In the genomic region with DNA sequence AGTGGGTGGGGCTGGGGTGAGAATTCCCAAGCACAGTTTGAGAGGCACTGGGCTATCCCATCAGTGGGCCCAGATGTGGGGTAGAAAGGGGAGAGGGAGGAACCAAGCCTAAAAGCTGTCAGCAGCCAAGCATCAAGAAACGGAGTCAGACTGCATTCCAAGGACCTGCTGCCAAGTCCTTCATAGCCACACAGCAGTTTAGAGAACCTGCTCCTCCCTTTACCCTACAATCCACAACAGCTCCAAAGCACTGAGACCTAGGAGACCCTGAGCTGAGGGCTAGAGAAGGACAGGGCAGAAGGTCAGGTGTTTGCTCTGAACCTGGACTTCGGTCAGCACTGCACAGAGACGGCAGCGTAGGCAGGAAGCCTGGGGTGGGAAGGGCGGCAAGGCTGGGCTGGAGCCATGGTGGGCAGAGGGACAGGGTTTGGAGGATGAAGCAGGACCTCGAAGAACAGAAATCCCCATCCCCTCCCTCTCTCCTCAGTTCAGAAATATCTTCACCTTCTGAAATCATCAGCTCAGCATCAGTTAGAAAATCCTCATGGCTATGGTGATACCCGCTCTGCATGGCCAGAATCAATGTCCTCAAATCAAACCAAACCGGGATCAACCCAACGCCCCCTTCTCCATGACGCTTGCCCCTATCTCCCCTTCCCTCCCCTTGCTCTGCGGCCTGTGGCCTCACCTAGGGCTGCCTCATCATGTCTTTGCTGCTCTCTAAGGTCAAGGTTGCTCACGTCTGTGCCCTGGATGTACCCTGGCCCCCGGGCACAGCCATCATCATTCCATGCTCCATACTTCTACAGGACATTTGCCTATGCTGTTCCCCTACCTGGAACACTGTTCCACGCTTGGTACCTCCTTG, we compare ENCODE assay signal across 1 cellular context.
TF ChIP-seq lines count a peak whose summit lies in the region.

No MANE protein-coding gene starts in this region.

TF ChIP-seq in HepG2, 621 proteins besides CTCF, POLR2A, EP300 and RAD21 (continued from another document and continues in another):
- TF ChIP-seq, protein P1, sequence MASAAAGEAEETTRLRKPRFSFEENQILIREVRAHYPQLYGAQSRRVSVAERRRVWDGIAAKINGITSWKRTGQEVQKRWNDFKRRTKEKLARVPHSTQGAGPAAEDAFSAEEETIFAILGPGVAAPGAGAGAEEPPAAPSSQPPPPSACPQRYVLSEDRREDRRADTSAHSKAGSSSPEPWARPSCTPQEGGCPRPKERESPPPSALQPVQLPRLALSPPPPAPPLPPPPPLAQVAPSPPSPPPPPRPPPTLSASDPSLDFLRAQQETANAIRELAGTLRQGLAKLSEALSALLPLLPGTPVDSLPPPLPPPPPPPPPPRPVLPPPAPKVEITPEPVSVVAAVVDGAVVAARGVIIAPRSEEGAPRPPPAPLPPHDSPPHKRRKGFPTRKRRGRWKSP (CRISPR knock-in tag; IDR thresholded peaks at IDR 0.05): no peak
- TF ChIP-seq ZBTB38 (CRISPR knock-in tag; IDR thresholded peaks at IDR 0.05) (peak; percentile 75), KLF11 (CRISPR knock-in tag; IDR thresholded peaks at IDR 0.05) (no peak), ZNF451 (CRISPR knock-in tag; IDR thresholded peaks at IDR 0.05) (peak; percentile 45; the same call in 1 of the 2 replicates), ZBTB7B (CRISPR knock-in tag; IDR thresholded peaks at IDR 0.05) (peak; percentile 81), DR1 (CRISPR knock-in tag; IDR thresholded peaks at IDR 0.05) (no peak), TAF15 (IDR thresholded peaks at IDR 0.05; ENCODE audit: low read depth, low read length, poor library complexity, severe bottlenecking) (no peak), ATM (IDR thresholded peaks at IDR 0.05; ENCODE audit: borderline replicate concordance) (no peak), NR3C1 (CRISPR knock-in tag; IDR thresholded peaks at IDR 0.05) (no peak), MAFK (conservative IDR thresholded peaks at IDR 0.05 in 1 of 2, IDR thresholded peaks at IDR 0.05 in 1 of 2; ENCODE audit: low read length in 2 of 2) (no peak), KLF15 (CRISPR knock-in tag; IDR thresholded peaks at IDR 0.05; ENCODE audit: borderline replicate concordance) (no peak), ZC3H13 (CRISPR knock-in tag; IDR thresholded peaks at IDR 0.05) (no peak), ZNF788 (CRISPR knock-in tag; IDR thresholded peaks at IDR 0.05; ENCODE audit: borderline replicate concordance) (peak; percentile 72; the same call in 1 of the 2 replicates), ZNF430 (CRISPR knock-in tag; IDR thresholded peaks at IDR 0.05) (no peak; the same call in 1 of the 2 replicates), ZNF552 (CRISPR knock-in tag; IDR thresholded peaks at IDR 0.05; ENCODE audit: borderline replicate concordance) (no peak), PPARG (CRISPR knock-in tag; conservative IDR thresholded peaks at IDR 0.05) (0 out of 2 replicates have a peak, but pooled peaks have one; percentile 24), RCOR2 (CRISPR knock-in tag; IDR thresholded peaks at IDR 0.05) (peak; percentile 59; the same call in 1 of the 2 replicates), SIN3B (IDR thresholded peaks at IDR 0.05; ENCODE audit: low read length) (no peak), IRF2 (CRISPR knock-in tag; IDR thresholded peaks at IDR 0.05) (peak; percentile 62; the same call in 1 of the 2 replicates), ELF3 (CRISPR knock-in tag; IDR thresholded peaks at IDR 0.05) (peak; percentile 63), HNRNPL (IDR thresholded peaks at IDR 0.05; ENCODE audit: low read depth, low read length) (0 out of 2 replicates have a peak, but pooled peaks have one; percentile 50)
- TF ChIP-seq, protein P2, sequence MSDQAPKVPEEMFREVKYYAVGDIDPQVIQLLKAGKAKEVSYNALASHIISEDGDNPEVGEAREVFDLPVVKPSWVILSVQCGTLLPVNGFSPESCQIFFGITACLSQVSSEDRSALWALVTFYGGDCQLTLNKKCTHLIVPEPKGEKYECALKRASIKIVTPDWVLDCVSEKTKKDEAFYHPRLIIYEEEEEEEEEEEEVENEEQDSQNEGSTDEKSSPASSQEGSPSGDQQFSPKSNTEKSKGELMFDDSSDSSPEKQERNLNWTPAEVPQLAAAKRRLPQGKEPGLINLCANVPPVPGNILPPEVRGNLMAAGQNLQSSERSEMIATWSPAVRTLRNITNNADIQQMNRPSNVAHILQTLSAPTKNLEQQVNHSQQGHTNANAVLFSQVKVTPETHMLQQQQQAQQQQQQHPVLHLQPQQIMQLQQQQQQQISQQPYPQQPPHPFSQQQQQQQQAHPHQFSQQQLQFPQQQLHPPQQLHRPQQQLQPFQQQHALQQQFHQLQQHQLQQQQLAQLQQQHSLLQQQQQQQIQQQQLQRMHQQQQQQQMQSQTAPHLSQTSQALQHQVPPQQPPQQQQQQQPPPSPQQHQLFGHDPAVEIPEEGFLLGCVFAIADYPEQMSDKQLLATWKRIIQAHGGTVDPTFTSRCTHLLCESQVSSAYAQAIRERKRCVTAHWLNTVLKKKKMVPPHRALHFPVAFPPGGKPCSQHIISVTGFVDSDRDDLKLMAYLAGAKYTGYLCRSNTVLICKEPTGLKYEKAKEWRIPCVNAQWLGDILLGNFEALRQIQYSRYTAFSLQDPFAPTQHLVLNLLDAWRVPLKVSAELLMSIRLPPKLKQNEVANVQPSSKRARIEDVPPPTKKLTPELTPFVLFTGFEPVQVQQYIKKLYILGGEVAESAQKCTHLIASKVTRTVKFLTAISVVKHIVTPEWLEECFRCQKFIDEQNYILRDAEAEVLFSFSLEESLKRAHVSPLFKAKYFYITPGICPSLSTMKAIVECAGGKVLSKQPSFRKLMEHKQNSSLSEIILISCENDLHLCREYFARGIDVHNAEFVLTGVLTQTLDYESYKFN (CRISPR knock-in tag; conservative IDR thresholded peaks at IDR 0.05): peak; percentile 84
- TF ChIP-seq, protein P3, sequence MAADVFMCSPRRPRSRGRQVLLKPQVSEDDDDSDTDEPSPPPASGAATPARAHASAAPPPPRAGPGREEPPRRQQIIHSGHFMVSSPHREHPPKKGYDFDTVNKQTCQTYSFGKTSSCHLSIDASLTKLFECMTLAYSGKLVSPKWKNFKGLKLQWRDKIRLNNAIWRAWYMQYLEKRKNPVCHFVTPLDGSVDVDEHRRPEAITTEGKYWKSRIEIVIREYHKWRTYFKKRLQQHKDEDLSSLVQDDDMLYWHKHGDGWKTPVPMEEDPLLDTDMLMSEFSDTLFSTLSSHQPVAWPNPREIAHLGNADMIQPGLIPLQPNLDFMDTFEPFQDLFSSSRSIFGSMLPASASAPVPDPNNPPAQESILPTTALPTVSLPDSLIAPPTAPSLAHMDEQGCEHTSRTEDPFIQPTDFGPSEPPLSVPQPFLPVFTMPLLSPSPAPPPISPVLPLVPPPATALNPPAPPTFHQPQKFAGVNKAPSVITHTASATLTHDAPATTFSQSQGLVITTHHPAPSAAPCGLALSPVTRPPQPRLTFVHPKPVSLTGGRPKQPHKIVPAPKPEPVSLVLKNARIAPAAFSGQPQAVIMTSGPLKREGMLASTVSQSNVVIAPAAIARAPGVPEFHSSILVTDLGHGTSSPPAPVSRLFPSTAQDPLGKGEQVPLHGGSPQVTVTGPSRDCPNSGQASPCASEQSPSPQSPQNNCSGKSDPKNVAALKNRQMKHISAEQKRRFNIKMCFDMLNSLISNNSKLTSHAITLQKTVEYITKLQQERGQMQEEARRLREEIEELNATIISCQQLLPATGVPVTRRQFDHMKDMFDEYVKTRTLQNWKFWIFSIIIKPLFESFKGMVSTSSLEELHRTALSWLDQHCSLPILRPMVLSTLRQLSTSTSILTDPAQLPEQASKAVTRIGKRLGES (CRISPR knock-in tag; IDR thresholded peaks at IDR 0.05; ENCODE audit: borderline replicate concordance): no peak
- TF ChIP-seq, protein P4, sequence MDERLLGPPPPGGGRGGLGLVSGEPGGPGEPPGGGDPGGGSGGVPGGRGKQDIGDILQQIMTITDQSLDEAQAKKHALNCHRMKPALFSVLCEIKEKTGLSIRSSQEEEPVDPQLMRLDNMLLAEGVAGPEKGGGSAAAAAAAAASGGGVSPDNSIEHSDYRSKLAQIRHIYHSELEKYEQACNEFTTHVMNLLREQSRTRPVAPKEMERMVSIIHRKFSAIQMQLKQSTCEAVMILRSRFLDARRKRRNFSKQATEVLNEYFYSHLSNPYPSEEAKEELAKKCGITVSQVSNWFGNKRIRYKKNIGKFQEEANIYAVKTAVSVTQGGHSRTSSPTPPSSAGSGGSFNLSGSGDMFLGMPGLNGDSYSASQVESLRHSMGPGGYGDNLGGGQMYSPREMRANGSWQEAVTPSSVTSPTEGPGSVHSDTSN (CRISPR knock-in tag; IDR thresholded peaks at IDR 0.05): peak; percentile 3; the same call in 1 of the 2 replicates
- TF ChIP-seq, protein P5, sequence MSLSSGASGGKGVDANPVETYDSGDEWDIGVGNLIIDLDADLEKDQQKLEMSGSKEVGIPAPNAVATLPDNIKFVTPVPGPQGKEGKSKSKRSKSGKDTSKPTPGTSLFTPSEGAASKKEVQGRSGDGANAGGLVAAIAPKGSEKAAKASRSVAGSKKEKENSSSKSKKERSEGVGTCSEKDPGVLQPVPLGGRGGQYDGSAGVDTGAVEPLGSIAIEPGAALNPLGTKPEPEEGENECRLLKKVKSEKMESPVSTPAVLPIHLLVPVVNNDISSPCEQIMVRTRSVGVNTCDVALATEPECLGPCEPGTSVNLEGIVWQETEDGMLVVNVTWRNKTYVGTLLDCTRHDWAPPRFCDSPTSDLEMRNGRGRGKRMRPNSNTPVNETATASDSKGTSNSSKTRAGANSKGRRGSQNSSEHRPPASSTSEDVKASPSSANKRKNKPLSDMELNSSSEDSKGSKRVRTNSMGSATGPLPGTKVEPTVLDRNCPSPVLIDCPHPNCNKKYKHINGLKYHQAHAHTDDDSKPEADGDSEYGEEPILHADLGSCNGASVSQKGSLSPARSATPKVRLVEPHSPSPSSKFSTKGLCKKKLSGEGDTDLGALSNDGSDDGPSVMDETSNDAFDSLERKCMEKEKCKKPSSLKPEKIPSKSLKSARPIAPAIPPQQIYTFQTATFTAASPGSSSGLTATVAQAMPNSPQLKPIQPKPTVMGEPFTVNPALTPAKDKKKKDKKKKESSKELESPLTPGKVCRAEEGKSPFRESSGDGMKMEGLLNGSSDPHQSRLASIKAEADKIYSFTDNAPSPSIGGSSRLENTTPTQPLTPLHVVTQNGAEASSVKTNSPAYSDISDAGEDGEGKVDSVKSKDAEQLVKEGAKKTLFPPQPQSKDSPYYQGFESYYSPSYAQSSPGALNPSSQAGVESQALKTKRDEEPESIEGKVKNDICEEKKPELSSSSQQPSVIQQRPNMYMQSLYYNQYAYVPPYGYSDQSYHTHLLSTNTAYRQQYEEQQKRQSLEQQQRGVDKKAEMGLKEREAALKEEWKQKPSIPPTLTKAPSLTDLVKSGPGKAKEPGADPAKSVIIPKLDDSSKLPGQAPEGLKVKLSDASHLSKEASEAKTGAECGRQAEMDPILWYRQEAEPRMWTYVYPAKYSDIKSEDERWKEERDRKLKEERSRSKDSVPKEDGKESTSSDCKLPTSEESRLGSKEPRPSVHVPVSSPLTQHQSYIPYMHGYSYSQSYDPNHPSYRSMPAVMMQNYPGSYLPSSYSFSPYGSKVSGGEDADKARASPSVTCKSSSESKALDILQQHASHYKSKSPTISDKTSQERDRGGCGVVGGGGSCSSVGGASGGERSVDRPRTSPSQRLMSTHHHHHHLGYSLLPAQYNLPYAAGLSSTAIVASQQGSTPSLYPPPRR (CRISPR knock-in tag; IDR thresholded peaks at IDR 0.05; ENCODE audit: borderline replicate concordance): peak; percentile 47; the same call in 1 of the 2 replicates
- TF ChIP-seq, protein P6, sequence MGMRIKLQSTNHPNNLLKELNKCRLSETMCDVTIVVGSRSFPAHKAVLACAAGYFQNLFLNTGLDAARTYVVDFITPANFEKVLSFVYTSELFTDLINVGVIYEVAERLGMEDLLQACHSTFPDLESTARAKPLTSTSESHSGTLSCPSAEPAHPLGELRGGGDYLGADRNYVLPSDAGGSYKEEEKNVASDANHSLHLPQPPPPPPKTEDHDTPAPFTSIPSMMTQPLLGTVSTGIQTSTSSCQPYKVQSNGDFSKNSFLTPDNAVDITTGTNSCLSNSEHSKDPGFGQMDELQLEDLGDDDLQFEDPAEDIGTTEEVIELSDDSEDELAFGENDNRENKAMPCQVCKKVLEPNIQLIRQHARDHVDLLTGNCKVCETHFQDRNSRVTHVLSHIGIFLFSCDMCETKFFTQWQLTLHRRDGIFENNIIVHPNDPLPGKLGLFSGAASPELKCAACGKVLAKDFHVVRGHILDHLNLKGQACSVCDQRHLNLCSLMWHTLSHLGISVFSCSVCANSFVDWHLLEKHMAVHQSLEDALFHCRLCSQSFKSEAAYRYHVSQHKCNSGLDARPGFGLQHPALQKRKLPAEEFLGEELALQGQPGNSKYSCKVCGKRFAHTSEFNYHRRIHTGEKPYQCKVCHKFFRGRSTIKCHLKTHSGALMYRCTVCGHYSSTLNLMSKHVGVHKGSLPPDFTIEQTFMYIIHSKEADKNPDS (CRISPR knock-in tag; IDR thresholded peaks at IDR 0.05): no peak
- TF ChIP-seq, protein P7, sequence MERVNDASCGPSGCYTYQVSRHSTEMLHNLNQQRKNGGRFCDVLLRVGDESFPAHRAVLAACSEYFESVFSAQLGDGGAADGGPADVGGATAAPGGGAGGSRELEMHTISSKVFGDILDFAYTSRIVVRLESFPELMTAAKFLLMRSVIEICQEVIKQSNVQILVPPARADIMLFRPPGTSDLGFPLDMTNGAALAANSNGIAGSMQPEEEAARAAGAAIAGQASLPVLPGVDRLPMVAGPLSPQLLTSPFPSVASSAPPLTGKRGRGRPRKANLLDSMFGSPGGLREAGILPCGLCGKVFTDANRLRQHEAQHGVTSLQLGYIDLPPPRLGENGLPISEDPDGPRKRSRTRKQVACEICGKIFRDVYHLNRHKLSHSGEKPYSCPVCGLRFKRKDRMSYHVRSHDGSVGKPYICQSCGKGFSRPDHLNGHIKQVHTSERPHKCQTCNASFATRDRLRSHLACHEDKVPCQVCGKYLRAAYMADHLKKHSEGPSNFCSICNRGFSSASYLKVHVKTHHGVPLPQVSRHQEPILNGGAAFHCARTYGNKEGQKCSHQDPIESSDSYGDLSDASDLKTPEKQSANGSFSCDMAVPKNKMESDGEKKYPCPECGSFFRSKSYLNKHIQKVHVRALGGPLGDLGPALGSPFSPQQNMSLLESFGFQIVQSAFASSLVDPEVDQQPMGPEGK (CRISPR knock-in tag; IDR thresholded peaks at IDR 0.05): 0 out of 2 replicates have a peak, but pooled peaks have one; percentile 11
- TF ChIP-seq, protein P8, sequence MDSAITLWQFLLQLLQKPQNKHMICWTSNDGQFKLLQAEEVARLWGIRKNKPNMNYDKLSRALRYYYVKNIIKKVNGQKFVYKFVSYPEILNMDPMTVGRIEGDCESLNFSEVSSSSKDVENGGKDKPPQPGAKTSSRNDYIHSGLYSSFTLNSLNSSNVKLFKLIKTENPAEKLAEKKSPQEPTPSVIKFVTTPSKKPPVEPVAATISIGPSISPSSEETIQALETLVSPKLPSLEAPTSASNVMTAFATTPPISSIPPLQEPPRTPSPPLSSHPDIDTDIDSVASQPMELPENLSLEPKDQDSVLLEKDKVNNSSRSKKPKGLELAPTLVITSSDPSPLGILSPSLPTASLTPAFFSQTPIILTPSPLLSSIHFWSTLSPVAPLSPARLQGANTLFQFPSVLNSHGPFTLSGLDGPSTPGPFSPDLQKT (CRISPR knock-in tag; IDR thresholded peaks at IDR 0.05; ENCODE audit: borderline replicate concordance): no peak
- TF ChIP-seq, protein P9, sequence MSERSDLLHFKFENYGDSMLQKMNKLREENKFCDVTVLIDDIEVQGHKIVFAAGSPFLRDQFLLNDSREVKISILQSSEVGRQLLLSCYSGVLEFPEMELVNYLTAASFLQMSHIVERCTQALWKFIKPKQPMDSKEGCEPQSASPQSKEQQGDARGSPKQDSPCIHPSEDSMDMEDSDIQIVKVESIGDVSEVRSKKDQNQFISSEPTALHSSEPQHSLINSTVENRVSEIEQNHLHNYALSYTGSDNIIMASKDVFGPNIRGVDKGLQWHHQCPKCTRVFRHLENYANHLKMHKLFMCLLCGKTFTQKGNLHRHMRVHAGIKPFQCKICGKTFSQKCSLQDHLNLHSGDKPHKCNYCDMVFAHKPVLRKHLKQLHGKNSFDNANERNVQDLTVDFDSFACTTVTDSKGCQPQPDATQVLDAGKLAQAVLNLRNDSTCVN (CRISPR knock-in tag; IDR thresholded peaks at IDR 0.05; ENCODE audit: borderline replicate concordance): no peak
